Comparison of ENCODE assay signal across 36 cellular contexts in genomic region chr17:79783891-79784290, GRCh38. TPM values are rescaled to one million over a fixed set of nuclear protein-coding genes. Genes with fewer than 3 reads are reported as not detected.
"Had no signal": no experiment of that assay in that cellular context is flagged by ENCODE, and none has a peak within 500 bp of the region (broad histone marks: within the 10 kb centered on the region; RNA-seq: fewer than 3 reads in every experiment).

No MANE protein-coding gene starts in this region.

- H3K36me3 ChIP-seq: colonic mucosa had no signal

- H3K36me3 Mint-ChIP-seq: activated naive CD8-positive, alpha-beta T cell had no signal

- DNase-seq: activated B cell treated with CpG ODN at 0.5 μM for 24 hours; activated CD4-positive, alpha-beta T cell treated with anti-CD3 and anti-CD28 coated beads for 48 hours; activated CD4-positive, alpha-beta T cell treated with anti-CD3 and anti-CD28 coated beads, Interleukin-2, amount 50 U/mL, for 1 hour; activated CD4-positive, alpha-beta T cell treated with anti-CD3 and anti-CD28 coated beads, Interleukin-2, amount 50 U/mL, for 48 hours; activated CD8-positive, alpha-beta memory T cell treated with anti-CD3 and anti-CD28 coated beads for 24 hours; activated CD8-positive, alpha-beta T cell treated with anti-CD3 and anti-CD28 coated beads for 36 hours; activated effector memory CD4-positive, alpha-beta T cell treated with Interleukin-2 at 50 U/mL for 16 hours; activated gamma-delta T cell treated with Interleukin-2 at 50 U/mL for 16 hours; activated naive CD4-positive, alpha-beta T cell treated with anti-CD3 and anti-CD28 coated beads, Interleukin-2, amount 50 U/mL, for 16 hours; activated naive CD4-positive, alpha-beta T cell treated with Interleukin-2 at 50 U/mL for 16 hours; activated T-cell treated with anti-CD3 and anti-CD28 coated beads, Interleukin-2, amount 50 U/mL, for 4 hours; amniotic stem cell; anterior cingulate cortex; body of pancreas; caudate nucleus; colonic mucosa; effector CD8-positive, alpha-beta T cell; esophagus squamous epithelium; T-helper 1 cell; T-helper 17 cell; T1000; WERI-Rb-1 had no signal

- H3K4me1 Mint-ChIP-seq: activated T-helper 17 cell treated with anti-CD3 and anti-CD28 coated beads, Interleukin-2, amount 50 U/mL, for 72 hours had no signal

- H3K27ac ChIP-seq: body of pancreas, colonic mucosa, epithelial cell of prostate, esophagus squamous epithelium, heart left ventricle, WERI-Rb-1 had no signal

- H3K9me3 ChIP-seq: body of pancreas, colonic mucosa, esophagus squamous epithelium, heart left ventricle had no signal

- ATAC-seq: activated CD4-positive, CD25-positive, alpha-beta regulatory T cell treated with anti-CD3 and anti-CD28 coated beads, Interleukin-2, amount 50 U/mL, for 24 hours; activated CD8-positive, alpha-beta T cell treated with anti-CD3 and anti-CD28 coated beads for 36 hours; activated T-cell treated with anti-CD3 and anti-CD28 coated beads, Interleukin-2, amount 50 U/mL, for 4 hours; activated T-helper 17 cell treated with anti-CD3 and anti-CD28 coated beads, Interleukin-2, amount 50 U/mL, for 72 hours; body of pancreas; heart left ventricle; T-helper 17 cell had no signal

- H3K4me3 ChIP-seq: body of pancreas, colonic mucosa, esophagus squamous epithelium, heart left ventricle had no signal

- H3K27ac Mint-ChIP-seq: activated B cell treated with CpG ODN at 0.5 μM for 24 hours; activated CD8-positive, alpha-beta T cell treated with anti-CD3 and anti-CD28 coated beads for 36 hours; activated naive CD8-positive, alpha-beta T cell; activated T-helper 17 cell treated with anti-CD3 and anti-CD28 coated beads, Interleukin-2, amount 50 U/mL, for 72 hours; T-helper 17 cell; T-helper 2 cell treated with Interferon-gamma antibody and Interleukin-4, amounts not matched to agents 5 μg/mL and 100 μg/mL, for 36 hours had no signal

- H3K9me3 Mint-ChIP-seq: activated B cell treated with CpG ODN at 0.5 μM for 24 hours; activated CD8-positive, alpha-beta T cell treated with anti-CD3 and anti-CD28 coated beads for 36 hours; activated T-cell treated with anti-CD3 and anti-CD28 coated beads, Interleukin-2, amount 50 U/mL, for 4 hours; activated T-helper 17 cell treated with anti-CD3 and anti-CD28 coated beads, Interleukin-2, amount 50 U/mL, for 72 hours; T-helper 2 cell treated with Interferon-gamma antibody and Interleukin-4, amounts not matched to agents 5 μg/mL and 100 μg/mL, for 36 hours had no signal

- FAIRE-seq: endometrium, endothelial cell of umbilical vein, frontal cortex had no signal

- H3K4me3 Mint-ChIP-seq: activated B cell treated with CpG ODN at 0.5 μM for 24 hours; activated CD8-positive, alpha-beta T cell treated with anti-CD3 and anti-CD28 coated beads for 36 hours; activated naive CD8-positive, alpha-beta T cell; activated T-cell treated with anti-CD3 and anti-CD28 coated beads, Interleukin-2, amount 50 U/mL, for 4 hours; activated T-helper 17 cell treated with anti-CD3 and anti-CD28 coated beads, Interleukin-2, amount 50 U/mL, for 72 hours; T-helper 17 cell; T-helper 2 cell treated with Interferon-gamma antibody and Interleukin-4, amounts not matched to agents 5 μg/mL and 100 μg/mL, for 36 hours had no signal

- H3K27me3 ChIP-seq: body of pancreas had no signal

RNA-seq across cellular contexts. Expression of gene ENPP7, which starts 53.1 kb away (rescaled TPM):
- total RNA-seq: activated T-cell treated with anti-CD3 and anti-CD28 coated beads, Interleukin-2, amount 50 U/mL, for 4 hours; body of pancreas; colonic mucosa; dermis microvascular lymphatic vessel endothelial cell; endothelial cell of umbilical vein; esophagus squamous epithelium; fibroblast of lung; fibroblast of villous mesenchyme; frontal cortex; heart left ventricle; T-helper 17 cell had no signal
- polyA plus RNA-seq: adipose tissue, endothelial cell of umbilical vein, esophagus, fibroblast of lung, heart left ventricle had no signal
